27 cellular contexts compared by ENCODE assay signal in genomic region chr11:59678813-59679165, GRCh38. TPM values are rescaled to one million over a fixed set of nuclear protein-coding genes. Genes with fewer than 3 reads are reported as not detected.
"Had no signal": no experiment of that assay in that cellular context is flagged by ENCODE, and none has a peak within 500 bp of the region (broad histone marks: within the 10 kb centered on the region; RNA-seq: fewer than 3 reads in every experiment).

No MANE protein-coding gene starts in this region.

- H3K9me3 Mint-ChIP-seq: activated naive CD4-positive, alpha-beta T cell treated with anti-CD3 and anti-CD28 coated beads, Interleukin-2, amount 10 ng/mL, durations not matched to agents 7 days and 5 days; activated naive CD8-positive, alpha-beta T cell treated with anti-CD3 and anti-CD28 coated beads for 36 hours; activated T-cell treated with anti-CD3 and anti-CD28 coated beads, Interleukin-2, amount 50 U/mL, for 4 hours; activated T-helper 2 cell treated with anti-CD3 and anti-CD28 coated beads, Interferon-gamma antibody, Interleukin-2, Interleukin-4, amounts not matched to agents 10 μg/mL and 5 μg/mL and 100 μg/mL, durations not matched to agents 14 hours and 24 hours and 36 hours; T-helper 1 cell treated with Interleukin-12 subunit alpha and Interleukin-12 subunit beta and Interleukin-4 antibody, amounts not matched to agents 30 μg/mL and 1 μg/mL, for 36 hours had no signal

- H3K36me3 ChIP-seq: colonic mucosa, SJSA1 had no signal

- H3K9me3 ChIP-seq: colonic mucosa, SJSA1 had no signal

- H3K27ac ChIP-seq: colonic mucosa, SJSA1 had no signal

- H3K36me3 Mint-ChIP-seq: activated naive CD4-positive, alpha-beta T cell treated with anti-CD3 and anti-CD28 coated beads, Interleukin-2, amount 10 ng/mL, durations not matched to agents 7 days and 5 days; activated naive CD8-positive, alpha-beta T cell treated with anti-CD3 and anti-CD28 coated beads for 36 hours; WTC11 had no signal

- ATAC-seq: activated T-cell treated with anti-CD3 and anti-CD28 coated beads, Interleukin-2, amount 50 U/mL, for 4 hours; Panc1; SK-N-SH treated with all-trans-retinoic acid at 6 μM for 48 hours; WTC11 had no signal

- H3K27ac Mint-ChIP-seq: activated naive CD4-positive, alpha-beta T cell treated with anti-CD3 and anti-CD28 coated beads, Interleukin-2, amount 10 ng/mL, durations not matched to agents 7 days and 5 days; activated naive CD8-positive, alpha-beta T cell treated with anti-CD3 and anti-CD28 coated beads for 36 hours; activated T-helper 2 cell treated with anti-CD3 and anti-CD28 coated beads, Interferon-gamma antibody, Interleukin-2, Interleukin-4, amounts not matched to agents 10 μg/mL and 5 μg/mL and 100 μg/mL, durations not matched to agents 14 hours and 24 hours and 36 hours; WTC11 had no signal

- H3K4me3 Mint-ChIP-seq: activated naive CD4-positive, alpha-beta T cell treated with anti-CD3 and anti-CD28 coated beads, Interleukin-2, amount 10 ng/mL, durations not matched to agents 7 days and 5 days; activated naive CD8-positive, alpha-beta T cell treated with anti-CD3 and anti-CD28 coated beads for 36 hours; activated T-cell treated with anti-CD3 and anti-CD28 coated beads, Interleukin-2, amount 50 U/mL, for 4 hours; T-helper 1 cell treated with Interleukin-12 subunit alpha and Interleukin-12 subunit beta and Interleukin-4 antibody, amounts not matched to agents 30 μg/mL and 1 μg/mL, for 36 hours; WTC11 had no signal

- H3K4me1 Mint-ChIP-seq: activated naive CD4-positive, alpha-beta T cell treated with anti-CD3 and anti-CD28 coated beads, Interleukin-2, amount 10 ng/mL, durations not matched to agents 7 days and 5 days; WTC11 had no signal

- H3K27me3 ChIP-seq: colonic mucosa had no signal

- DNase-seq: activated CD4-positive, alpha-beta T cell treated with anti-CD3 and anti-CD28 coated beads for 48 hours; activated CD4-positive, alpha-beta T cell treated with anti-CD3 and anti-CD28 coated beads, Interleukin-2, amount 50 U/mL, for 4 hours; activated CD4-positive, CD25-positive, alpha-beta regulatory T cell treated with anti-CD3 and anti-CD28 coated beads, Interleukin-2, amount 50 U/mL, for 72 hours; activated CD8-positive, alpha-beta memory T cell treated with anti-CD3 and anti-CD28 coated beads for 24 hours; activated gamma-delta T cell treated with Interleukin-2 at 50 U/mL for 16 hours; activated naive CD4-positive, alpha-beta T cell treated with anti-CD3 and anti-CD28 coated beads, Interleukin-2, amount 10 ng/mL, durations not matched to agents 7 days and 5 days; activated naive CD8-positive, alpha-beta T cell treated with anti-CD3 and anti-CD28 coated beads for 36 hours; activated T-cell treated with anti-CD3 and anti-CD28 coated beads, Interleukin-2, amount 50 U/mL, for 4 hours; colonic mucosa; KBM-7; NCI-H1105 treated with DMSO at 0.1 percent for 48 hours; NCI-H1930; NCI-H2171; NCI-H2227 treated with DMSO at 0.1 percent for 48 hours; NCI-H446 treated with DMSO at 0.1 percent for 48 hours; OCI-M1; Right ventricle myocardium superior; RPMI8226 had no signal

- H3K4me1 ChIP-seq: colonic mucosa, SJSA1 had no signal

- H3K4me3 ChIP-seq: colonic mucosa, SJSA1 had no signal

RNA-seq across cellular contexts. Expression of gene OR10V1, which starts 34.9 kb away (rescaled TPM):
- total RNA-seq: activated naive CD8-positive, alpha-beta T cell treated with anti-CD3 and anti-CD28 coated beads for 36 hours; activated T-cell treated with anti-CD3 and anti-CD28 coated beads, Interleukin-2, amount 50 U/mL, for 4 hours; activated T-helper 2 cell treated with anti-CD3 and anti-CD28 coated beads, Interferon-gamma antibody, Interleukin-2, Interleukin-4, amounts not matched to agents 10 μg/mL and 5 μg/mL and 100 μg/mL, durations not matched to agents 14 hours and 24 hours and 36 hours; cardiac septum; cerebellum; colonic mucosa; Right ventricle myocardium superior; SJSA1; WTC11 had no signal
- polyA plus RNA-seq: adipose tissue had no signal
